In genomic region chr1:95278173-95278988, GRCh38 we compare ENCODE assay signal across 13 cellular contexts. TPM values are rescaled to one million over a fixed set of nuclear protein-coding genes. Genes with fewer than 3 reads are reported as not detected.
A peak's percentile ranks its signal among the peaks of the same experiment; 100 is the strongest.
DNase-seq lines count a peak whose midpoint lies in the region; ATAC-seq, FAIRE-seq and TF ChIP-seq lines count a peak whose summit lies in the region.
"Had no signal": no experiment of that assay in that cellular context is flagged by ENCODE, and none has a peak within 500 bp of the region (broad histone marks: within the 10 kb centered on the region; RNA-seq: fewer than 3 reads in every experiment).

No MANE protein-coding gene starts in this region.

- no peaks in the 10 kb centered on the region for H3K4me1 Mint-ChIP-seq in stimulated activated effector memory CD8-positive, alpha-beta T cell treated with anti-CD3 and anti-CD28 coated beads, Interleukin-12 subunit alpha, Interleukin-12 subunit beta, amount 100 ng/mL, for 72 hours
- no peaks in the 10 kb centered on the region for H3K4me1 Mint-ChIP-seq in MCF 10A (ENCODE audit: insufficient read depth, unreplicated experiment)
- H3K4me1 Mint-ChIP-seq: activated CD8-positive, alpha-beta memory T cell treated with anti-CD3 and anti-CD28 coated beads, Interleukin-2, amount 10 ng/mL, durations not matched to agents 7 days and 5 days had no signal

- no peak overlapping the region for H3K27ac Mint-ChIP-seq in stimulated activated effector memory CD8-positive, alpha-beta T cell treated with anti-CD3 and anti-CD28 coated beads, Interleukin-12 subunit alpha, Interleukin-12 subunit beta, amount 100 ng/mL, for 72 hours
- H3K27ac Mint-ChIP-seq in MCF 10A (ENCODE audit: low read depth, unreplicated experiment), result no peak overlapping the region
- H3K27ac Mint-ChIP-seq: activated CD8-positive, alpha-beta memory T cell treated with anti-CD3 and anti-CD28 coated beads, Interleukin-2, amount 10 ng/mL, durations not matched to agents 7 days and 5 days; CD4-positive, CD25-positive, alpha-beta regulatory T cell had no signal

- H3K27me3 ChIP-seq in small intestine (ENCODE audit: control insufficient read depth in 2 of 2, insufficient read depth in 2 of 2, low read length in 2 of 2), result no peaks in the 10 kb centered on the region
- H3K27me3 ChIP-seq: esophagus squamous epithelium, thyroid gland had no signal

- 53 to 69% (median 54%) methylated on average over 4 of the region's 4 CpGs for WGBS in small intestine, 3 donors

- no peak for FAIRE-seq in small intestine (lab: Jason Lieb, UNC)

- no peak for TF ChIP-seq CTCF in MCF 10A (IDR thresholded peaks at IDR 0.05; ENCODE audit: unreplicated experiment)

- H3K4me1 ChIP-seq in small intestine (ENCODE audit: control insufficient read depth in 2 of 2, insufficient read depth in 1 of 2, low read depth in 1 of 2, low read length in 1 of 2), result no peaks in the 10 kb centered on the region
- H3K4me1 ChIP-seq: esophagus squamous epithelium, thyroid gland had no signal

- no TSS peak for BruUV-seq in MCF 10A (replicated peaks; lab: Mats Ljungman, UMichigan)

- intact Hi-C loops in MCF 10A (cut with micrococcal nuclease), result no loop called here

- no peak overlapping the region for H3K27ac ChIP-seq in small intestine (ENCODE audit: low read depth in 1 of 2, low read length in 1 of 2)
- H3K27ac ChIP-seq: esophagus squamous epithelium, thyroid gland had no signal

- no peak for DNase-seq in stimulated activated effector memory CD8-positive, alpha-beta T cell treated with anti-CD3 and anti-CD28 coated beads, Interleukin-12 subunit alpha, Interleukin-12 subunit beta, amount 100 ng/mL, for 72 hours (ENCODE audit: low spot score in 2 of 2)
- no peak for DNase-seq in MCF 10A (ENCODE audit: unreplicated experiment)
- DNase-seq in small intestine, result no peak
- DNase-seq in stimulated activated CD4-positive, alpha-beta T cell treated with anti-CD3 and anti-CD28 coated beads, Interleukin-4, amount 100 ng/mL, for 1 hour, result no peak
- DNase-seq: activated CD8-positive, alpha-beta memory T cell treated with anti-CD3 and anti-CD28 coated beads, Interleukin-2, amount 10 ng/mL, durations not matched to agents 7 days and 5 days; esophagus squamous epithelium; GF-D8; nucleus accumbens; thyroid gland had no signal

- no peaks in the 10 kb centered on the region for H3K9me3 ChIP-seq in small intestine (ENCODE audit: control insufficient read depth, low read depth)
- H3K9me3 ChIP-seq: esophagus squamous epithelium, thyroid gland had no signal

- H3K9me3 Mint-ChIP-seq in stimulated activated effector memory CD8-positive, alpha-beta T cell treated with anti-CD3 and anti-CD28 coated beads, Interleukin-12 subunit alpha, Interleukin-12 subunit beta, amount 100 ng/mL, for 72 hours, result no peaks in the 10 kb centered on the region
- H3K9me3 Mint-ChIP-seq in MCF 10A (ENCODE audit: unreplicated experiment), result no peaks in the 10 kb centered on the region

- no peaks in the 10 kb centered on the region for H3K36me3 Mint-ChIP-seq in stimulated activated effector memory CD8-positive, alpha-beta T cell treated with anti-CD3 and anti-CD28 coated beads, Interleukin-12 subunit alpha, Interleukin-12 subunit beta, amount 100 ng/mL, for 72 hours
- H3K36me3 Mint-ChIP-seq in MCF 10A (ENCODE audit: insufficient read depth, unreplicated experiment), result no peaks in the 10 kb centered on the region
- H3K36me3 Mint-ChIP-seq: activated CD8-positive, alpha-beta memory T cell treated with anti-CD3 and anti-CD28 coated beads, Interleukin-2, amount 10 ng/mL, durations not matched to agents 7 days and 5 days; CD4-positive, CD25-positive, alpha-beta regulatory T cell had no signal

- H3K4me3 ChIP-seq in small intestine (ENCODE audit: low read depth in 1 of 2, low read length in 2 of 2), result no peak overlapping the region
- H3K4me3 ChIP-seq: esophagus squamous epithelium, thyroid gland had no signal

- no peak overlapping the region for H3K4me3 Mint-ChIP-seq in stimulated activated effector memory CD8-positive, alpha-beta T cell treated with anti-CD3 and anti-CD28 coated beads, Interleukin-12 subunit alpha, Interleukin-12 subunit beta, amount 100 ng/mL, for 72 hours
- no peak overlapping the region for H3K4me3 Mint-ChIP-seq in MCF 10A (ENCODE audit: unreplicated experiment)
- H3K4me3 Mint-ChIP-seq: activated CD8-positive, alpha-beta memory T cell treated with anti-CD3 and anti-CD28 coated beads, Interleukin-2, amount 10 ng/mL, durations not matched to agents 7 days and 5 days; CD4-positive, CD25-positive, alpha-beta regulatory T cell had no signal

- POLR2A ChIA-PET in MCF 10A (lab: Yijun Ruan, JAX), result no interaction called here

- CTCF ChIA-PET in MCF 10A (lab: Yijun Ruan, JAX), result interaction anchor here (0.7 kb wide), 1 partner anchor 250 kb away, joined by 3 read pairs; no protein-coding TSS in a partner anchor

- H3K27me3 Mint-ChIP-seq in MCF 10A (ENCODE audit: insufficient read depth, unreplicated experiment), result no peaks in the 10 kb centered on the region
- H3K27me3 Mint-ChIP-seq: CD4-positive, CD25-positive, alpha-beta regulatory T cell had no signal

- ATAC-seq in GM19395 (IDR thresholded peaks at IDR 0.05; ENCODE audit: unreplicated experiment) (peak; percentile 81), HG02642 (IDR thresholded peaks at IDR 0.05; ENCODE audit: poor library complexity, unreplicated experiment) (peak; percentile 64), HG03469 (IDR thresholded peaks at IDR 0.05; ENCODE audit: unreplicated experiment) (peak; percentile 78)
- ATAC-seq in stimulated activated effector memory CD8-positive, alpha-beta T cell treated with anti-CD3 and anti-CD28 coated beads, Interleukin-12 subunit alpha, Interleukin-12 subunit beta, amount 100 ng/mL, for 72 hours, result peak; percentile 42
- ATAC-seq: activated CD8-positive, alpha-beta memory T cell treated with anti-CD3 and anti-CD28 coated beads, Interleukin-2, amount 10 ng/mL, durations not matched to agents 7 days and 5 days had no signal

- no peaks in the 10 kb centered on the region for H3K36me3 ChIP-seq in small intestine (ENCODE audit: control insufficient read depth in 2 of 2, insufficient read depth in 2 of 2, low read length in 2 of 2)
- H3K36me3 ChIP-seq: esophagus squamous epithelium, thyroid gland had no signal

RNA-seq across cellular contexts. Expression of gene RWDD3, which starts 44.4 kb away (rescaled TPM):
- total RNA-seq in MCF 10A (2022), result 10.3 and 14.7 TPM in 2 replicates
- 10 to 100 TPM; 18.1 to 25.7 (median 21.9) TPM for polyA plus RNA-seq in small intestine
